7 cellular contexts compared by ENCODE assay signal in genomic region chr14:24006497-24006871, GRCh38. TPM values are rescaled to one million over a fixed set of nuclear protein-coding genes. Genes with fewer than 3 reads are reported as not detected.
DNase-seq lines count a peak whose midpoint lies in the region; ATAC-seq, FAIRE-seq and TF ChIP-seq lines count a peak whose summit lies in the region.
"Not testable (repeated sequence)": the region's sequence is repeated elsewhere in the genome, so short reads cannot be mapped to it uniquely, and the experiment has no call there.

No MANE protein-coding gene starts in this region.

- H3K27me3 Mint-ChIP-seq in T-helper 17 cell = not testable (repeated sequence)

- H3K36me3 ChIP-seq in bronchial epithelial cell (ENCODE audit: control insufficient read depth, insufficient read depth, low read length); hepatocyte (replicated peaks; ENCODE audit: insufficient read depth, low read depth); psoas muscle (ENCODE audit: insufficient read depth in 1 of 2, low read depth in 1 of 2): not testable (repeated sequence)

- ATAC-seq in GM21619 (IDR thresholded peaks at IDR 0.05; ENCODE audit: unreplicated experiment) (peak; percentile 19), HG03432 (IDR thresholded peaks at IDR 0.05; ENCODE audit: unreplicated experiment) (peak; percentile 42), T-helper 17 cell (peak; percentile 58), psoas muscle (peak; percentile 56 to 69 (median 66))

- not testable (repeated sequence) for H3K27me3 ChIP-seq in bronchial epithelial cell (ENCODE audit: control insufficient read depth, insufficient read depth, low read length); hepatocyte; psoas muscle (ENCODE audit: insufficient read depth in 3 of 3, low read length in 2 of 3)

- not testable (repeated sequence) for H3K27ac Mint-ChIP-seq in T-helper 17 cell

- not testable (repeated sequence) for H3K4me1 ChIP-seq in hepatocyte (ENCODE audit: insufficient read depth); psoas muscle

- H3K79me2 ChIP-seq in hepatocyte = not testable (repeated sequence)

- H3K36me3 Mint-ChIP-seq in T-helper 17 cell (ENCODE audit: low read depth) = not testable (repeated sequence)

- H3K4me3 ChIP-seq in GM12864 (ENCODE audit: low read depth, low read length) (peak overlapping the region; percentile 56), bronchial epithelial cell (ENCODE audit: low read depth, low read length) (peak overlapping the region; percentile 33), hepatocyte (peak overlapping the region; percentile 33), psoas muscle (peak overlapping the region; percentile 64)

- 0% methylated on average over 1 of the region's 18 CpGs for WGBS in hepatocyte (ENCODE audit: low lambda C conversion rate, missing lambda C conversion rate)
- WGBS in psoas muscle, 3 donors = 0 to 1% (median 0%) methylated on average over 3 to 9 of the region's 18 CpGs

- peak overlapping the region; percentile 86 for H3K4me2 ChIP-seq in hepatocyte

- not testable (repeated sequence) for H3K4me3 Mint-ChIP-seq in T-helper 17 cell

- H4K20me1 ChIP-seq in hepatocyte (ENCODE audit: insufficient read depth, poor library complexity, severe bottlenecking) = not testable (repeated sequence)

- H2AFZ ChIP-seq in hepatocyte = peak overlapping the region; percentile 45

- not testable (repeated sequence) for H3K9me2 ChIP-seq in hepatocyte (replicated peaks; ENCODE audit: insufficient read depth)

- TF ChIP-seq CTCF in GM12864 (IDR thresholded peaks at IDR 0.05; ENCODE audit: low read depth, low read length, missing control alignments); bronchial epithelial cell (IDR thresholded peaks at IDR 0.05; ENCODE audit: insufficient read depth, low read length, severe bottlenecking); hepatocyte (IDR thresholded peaks at IDR 0.05; ENCODE audit: poor library complexity); psoas muscle (IDR thresholded peaks at IDR 0.05): not testable (repeated sequence)

- intact Hi-C loops in psoas muscle (cut with DNase I) = not testable (repeated sequence)

- DNase-seq in GM12864 (ENCODE audit: low read depth); T-helper 17 cell; bronchial epithelial cell (ENCODE audit: low read depth); hepatocyte (ENCODE audit: low spot score); psoas muscle: not testable (repeated sequence)

- H3K27ac ChIP-seq in hepatocyte (peak overlapping the region; percentile 63), psoas muscle (peak overlapping the region; percentile 36)

- H3K4me1 Mint-ChIP-seq in T-helper 17 cell = peaks cover 24% of the 10 kb centered on the region

- not testable (repeated sequence) for FAIRE-seq in bronchial epithelial cell (lab: Jason Lieb, UNC)

- H3K9me3 ChIP-seq in T-helper 17 cell (ENCODE audit: control insufficient read depth, low read length, poor library complexity, severe bottlenecking); hepatocyte (ENCODE audit: low read depth); psoas muscle: not testable (repeated sequence)

RNA-seq across cellular contexts. Expression of gene DHRS4L2, which starts 17.8 kb away (rescaled TPM):
- total RNA-seq in T-helper 17 cell (1 to 10 TPM; 9.9 to 10.0 TPM), bronchial epithelial cell (5.5 and 30.5 TPM in 2 replicates), hepatocyte (14.6 and 15.2 TPM in 2 replicates), psoas muscle (10 to 100 TPM; 25.9 to 43.4 (median 31.9) TPM)
- polyA plus RNA-seq in hepatocyte (22.6 and 28.4 TPM in 2 replicates), psoas muscle (10 to 100 TPM; 19.4 to 62.0 (median 30.8) TPM)

RNA-seq across cellular contexts. Expression of gene CARMIL3, which starts 45.3 kb away (rescaled TPM):
- total RNA-seq in T-helper 17 cell (under 1 TPM in 1 of 2 donors, not detected in 1; 0.31 TPM), bronchial epithelial cell (0.13 TPM in 1 of 2 replicates, not detected in the other), hepatocyte (0.37 and 0.40 TPM in 2 replicates), psoas muscle (under 1 TPM in 3 of 4 donors, not detected in 1; 0.04 to 0.10 (median 0.06) TPM)
- polyA plus RNA-seq in hepatocyte (0.46 TPM in 1 of 2 replicates, not detected in the other), psoas muscle (under 1 TPM in 2 of 3 donors, not detected in 1; 0.08 to 0.19 TPM)

RNA-seq across cellular contexts. Expression of gene DHRS4, which starts 52.9 kb away (rescaled TPM):
- total RNA-seq in T-helper 17 cell (10 to 100 TPM in 1 of 2 donors, 1 to 10 TPM in 1; 7.6 to 13.4 TPM), bronchial epithelial cell (24.7 and 64.1 TPM in 2 replicates), hepatocyte (26.5 and 38.3 TPM in 2 replicates), psoas muscle (10 to 100 TPM; 24.6 to 57.3 (median 39.5) TPM)
- polyA plus RNA-seq in hepatocyte (41.3 and 47.4 TPM in 2 replicates), psoas muscle (10 to 100 TPM; 18.9 to 76.7 (median 39.0) TPM)
